8 cellular contexts compared by ENCODE assay signal in the genomic region with DNA sequence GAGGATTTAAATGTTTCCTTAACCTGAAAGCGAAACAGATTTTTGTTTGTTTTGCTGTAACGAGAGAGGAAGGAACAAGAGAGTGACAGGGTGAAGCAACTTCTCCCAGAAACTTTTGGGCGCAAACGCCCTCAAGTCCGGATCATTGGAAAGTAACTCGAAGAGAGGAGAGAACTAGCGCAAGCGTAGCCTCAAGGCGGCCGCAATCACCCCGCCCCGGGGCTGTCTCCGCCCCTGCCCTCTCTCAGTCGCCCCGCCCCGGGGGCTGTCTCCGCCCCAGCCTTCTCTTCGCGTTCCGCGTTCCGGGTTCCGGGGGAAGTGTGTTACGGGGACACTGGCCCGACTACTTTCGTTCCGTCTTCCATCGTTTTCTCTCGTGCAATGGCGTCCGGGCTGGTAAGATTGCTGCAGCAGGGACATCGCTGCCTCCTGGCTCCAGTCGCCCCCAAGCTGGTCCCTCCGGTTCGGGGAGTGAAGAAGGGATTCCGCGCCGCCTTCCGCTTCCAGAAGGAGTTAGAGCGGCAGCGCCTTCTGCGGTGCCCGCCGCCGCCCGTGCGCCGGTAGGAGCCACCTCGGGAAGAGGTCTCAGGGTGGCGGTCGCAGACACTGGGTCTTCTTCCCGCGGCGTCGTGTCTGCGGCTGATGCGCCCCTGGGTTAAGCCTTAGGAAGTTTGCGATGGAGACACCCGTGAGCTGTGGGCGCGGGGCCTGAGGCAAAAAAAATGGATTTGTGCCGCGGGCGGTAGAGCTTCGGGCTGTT. TPM values are rescaled to one million over a fixed set of nuclear protein-coding genes. Genes with fewer than 3 reads are reported as not detected.
DNase-seq lines count a peak whose midpoint lies in the region; ATAC-seq and TF ChIP-seq lines count a peak whose summit lies in the region.

A gene (plus strand): TSS at position 372 of the 760 bp plus-strand sequence. CDS start 10 bp downstream, at position 382.

- H3K4me3 ChIP-seq in Loucy (ENCODE audit: low read length, poor library complexity, severe bottlenecking), result peak within 1 kb of the TSS; percentile 89

- no peaks in the 10 kb centered on the region for H3K9me2 ChIP-seq in Loucy (replicated peaks; ENCODE audit: low read depth, low read length)

- peaks cover 40% of the 10 kb centered on the region for H3K4me1 ChIP-seq in Loucy (ENCODE audit: insufficient read depth, low read length, poor library complexity, severe bottlenecking)

- H3K27ac Mint-ChIP-seq in natural killer cell, result peak within 1 kb of the TSS; percentile 93 to 95

- H3K9ac ChIP-seq in Loucy (ENCODE audit: low read depth, low read length, poor library complexity, severe bottlenecking), result peak within 1 kb of the TSS; percentile 87

- peak within 1 kb of the TSS; percentile 83 for H2AFZ ChIP-seq in Loucy (ENCODE audit: low read length)

- intact Hi-C loops in natural killer cell (cut with micrococcal nuclease), result loop anchor here (1.0 to 2.0 kb wide), 4 partner anchors 12 to 196 kb away; a partner anchor contains a TSS

- no peaks in the 10 kb centered on the region for H3K9me3 ChIP-seq in Loucy (ENCODE audit: insufficient read depth, low read depth, low read length)

- ATAC-seq in natural killer cell, result peak; percentile 99 to 100 (median 100)
- peak; percentile 99 for ATAC-seq in stimulated activated naive CD8-positive, alpha-beta T cell treated with anti-CD3 and anti-CD28 coated beads, Interleukin-15, Interleukin-2, amounts not matched to agents 100 U/mL and 50 U/mL, for 24 hours

- no peaks in the 10 kb centered on the region for H3K36me3 Mint-ChIP-seq in natural killer cell

- H3K9me3 Mint-ChIP-seq in natural killer cell, result no peaks in the 10 kb centered on the region

- peaks cover 48% of the 10 kb centered on the region for H4K20me1 ChIP-seq in Loucy (ENCODE audit: insufficient read depth, low read length, poor library complexity, severe bottlenecking)

- H3K79me2 ChIP-seq in Loucy (ENCODE audit: insufficient read depth, low read length), result peaks cover 50% of the 10 kb centered on the region

- H3F3A ChIP-seq in Loucy (ENCODE audit: low read depth), result no peaks in the 10 kb centered on the region

- DNase-seq in EH (ENCODE audit: low read depth) (peak; percentile 95), H4 (ENCODE audit: low spot score) (peak; percentile 77), fibroblast of peridontal ligament (ENCODE audit: extremely low read depth) (peak; percentile 95), natural killer cell (peak; percentile 98)
- peak; percentile 95 for DNase-seq in activated T-helper 9 cell treated with anti-CD3 and anti-CD28 coated beads, Interleukin-2, amount 50 U/mL, for 16 hours (ENCODE audit: low read depth)
- DNase-seq in stimulated activated naive CD8-positive, alpha-beta T cell treated with anti-CD3 and anti-CD28 coated beads, Interleukin-15, Interleukin-2, amounts not matched to agents 100 U/mL and 50 U/mL, for 24 hours, result peak; percentile 99

- peak; percentile 90 for TF ChIP-seq POLR2A in Raji (IDR thresholded peaks at IDR 0.05; ENCODE audit: insufficient read depth, low read depth, low read length)

- H3K4me3 Mint-ChIP-seq in natural killer cell, result peak within 1 kb of the TSS; percentile 97

- H3K36me3 ChIP-seq in Loucy (ENCODE audit: insufficient read depth, low read length), result no peaks in the 10 kb centered on the region; the same call in 1 of the 2 replicates

- TF ChIP-seq CTCF in Loucy (conservative IDR thresholded peaks at IDR 0.05; ENCODE audit: low read length) (no peak), natural killer cell (IDR thresholded peaks at IDR 0.05) (no peak)

- H3K27me3 Mint-ChIP-seq in natural killer cell (ENCODE audit: low read depth in 2 of 2), result no peaks in the 10 kb centered on the region

- H3K4me2 ChIP-seq in Loucy (ENCODE audit: low read depth, low read length, poor library complexity, severe bottlenecking), result peak within 1 kb of the TSS; percentile 94

- no peaks in the 10 kb centered on the region for H3K27me3 ChIP-seq in Loucy (ENCODE audit: insufficient read depth, low read length, poor library complexity, severe bottlenecking)

- peaks cover 46 to 56% of the 10 kb centered on the region in 2 donors for H3K4me1 Mint-ChIP-seq in natural killer cell

RNA-seq across cellular contexts. Expression of the gene that starts here (rescaled TPM):
- total RNA-seq in H4 (2014; rRNA removed; shearing (Covaris generic)), result 39.9 and 53.0 TPM in 2 replicates
- total RNA-seq in natural killer cell, result 10 to 100 TPM; 27.6 to 35.1 (median 31.0) TPM

Comparison
In these comparisons a context has a peak if more than half of its experiments do, and no peak if none do; other contexts are left out.
1. Peak in every context shown above with its lines: DNase-seq, ATAC-seq and H3K4me3 ChIP-seq.